In the genomic region with DNA sequence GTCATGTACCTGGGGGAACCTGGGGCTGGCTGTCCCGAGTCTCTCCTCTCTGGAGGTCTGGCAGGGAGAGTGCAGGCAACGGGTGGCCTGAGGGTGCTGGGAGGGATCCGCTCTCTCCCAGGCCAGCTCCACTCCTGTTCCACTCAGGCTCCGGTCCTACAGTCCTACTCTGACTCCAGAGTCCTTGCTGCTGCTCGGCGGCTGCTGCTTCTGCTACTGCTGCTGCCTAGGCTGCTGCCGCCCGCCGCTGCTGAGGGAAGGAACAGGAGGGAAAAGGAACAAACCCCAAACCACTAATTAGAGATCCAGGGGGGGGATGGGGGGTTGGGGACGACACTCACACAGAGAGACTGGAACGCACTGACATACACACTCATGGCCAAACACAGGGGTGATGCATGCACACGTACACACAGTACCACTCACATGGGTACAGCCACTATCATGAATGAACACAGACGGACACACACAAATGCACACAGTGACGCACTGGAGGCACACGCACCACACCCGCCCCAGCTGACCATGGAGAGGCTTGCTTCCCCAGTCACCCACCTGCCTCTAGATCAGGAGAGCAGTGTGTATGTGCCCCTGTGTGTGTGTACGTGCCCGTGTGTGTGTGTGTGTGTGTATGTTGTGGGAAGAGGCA, we compare ENCODE assay signal across 19 cellular contexts. TPM values are rescaled to one million over a fixed set of nuclear protein-coding genes. Genes with fewer than 3 reads are reported as not detected.
DNase-seq lines count a peak whose midpoint lies in the region; ATAC-seq, FAIRE-seq and TF ChIP-seq lines count a peak whose summit lies in the region.
"Had no signal": no experiment of that assay in that cellular context is flagged by ENCODE, and none has a peak within 500 bp of the region (broad histone marks: within the 10 kb centered on the region; RNA-seq: fewer than 3 reads in every experiment).

A gene (minus strand): TSS at position 218 of the 649 bp plus-strand sequence. CDS start 708 bp downstream, outside the sequence.

- H2AFZ ChIP-seq in OCI-LY3 (ENCODE audit: low read depth, low read length): no peak within 1 kb of the TSS

- intact Hi-C loops in activated CD4-positive, alpha-beta T cell treated with anti-CD3 and anti-CD28 coated beads for 36 hours (cut with DNase I, micrococcal nuclease): no loop called here

- CTCF ChIA-PET in activated CD4-positive, alpha-beta T cell treated with anti-CD3 and anti-CD28 coated beads for 36 hours (lab: Charles Lee): interaction anchor here (1.0 kb wide), 1 partner anchor 9 kb away, joined by 5 read pairs; no protein-coding TSS in a partner anchor
- CTCF ChIA-PET in activated CD4-positive, alpha-beta T cell treated with anti-CD3 and anti-CD28 coated beads, Interleukin-2, amount 10 ng/mL, durations not matched to agents 7 days and 5 days (lab: Charles Lee): interaction anchor here (0.5 to 4.8 kb wide), 6 partner anchors 8 to 89 kb away, joined by 3 to 20 read pairs (median 6); a partner anchor contains a TSS
- CTCF ChIA-PET in T-cell (lab: Charles Lee): interaction anchor here (0.8 to 1.6 kb wide), 3 partner anchors 8 to 11 kb away, joined by 4 to 5 read pairs (median 4); no protein-coding TSS in a partner anchor

- peak; percentile 9 for FAIRE-seq in urothelium cell line (lab: Jason Lieb, UNC)
- FAIRE-seq: frontal cortex had no signal

- H3K4me1 Mint-ChIP-seq in activated CD4-positive, alpha-beta T cell treated with anti-CD3 and anti-CD28 coated beads for 36 hours: peaks cover 17% of the 10 kb centered on the region
- peaks cover 17% of the 10 kb centered on the region for H3K4me1 Mint-ChIP-seq in activated CD4-positive, alpha-beta T cell treated with anti-CD3 and anti-CD28 coated beads, Interleukin-2, amount 10 ng/mL, durations not matched to agents 7 days and 5 days
- peaks cover 3 to 8% (median 7%) of the 10 kb centered on the region in 3 donors for H3K4me1 Mint-ChIP-seq in T-cell

- H3K27me3 ChIP-seq in OCI-LY3 (ENCODE audit: low read depth, low read length): peaks cover 56% of the 10 kb centered on the region

- no peak within 1 kb of the TSS for H3K27ac Mint-ChIP-seq in activated CD4-positive, alpha-beta T cell treated with anti-CD3 and anti-CD28 coated beads for 36 hours
- no peak within 1 kb of the TSS for H3K27ac Mint-ChIP-seq in activated CD4-positive, alpha-beta T cell treated with anti-CD3 and anti-CD28 coated beads, Interleukin-2, amount 10 ng/mL, durations not matched to agents 7 days and 5 days
- no peak within 1 kb of the TSS for H3K27ac Mint-ChIP-seq in T-cell

- H3K4me1 ChIP-seq in OCI-LY3 (ENCODE audit: low read length): peaks cover 6% of the 10 kb centered on the region; the same call in 1 of the 2 replicates

- peaks cover 37% of the 10 kb centered on the region for H3K27me3 Mint-ChIP-seq in activated CD4-positive, alpha-beta T cell treated with anti-CD3 and anti-CD28 coated beads for 36 hours
- H3K27me3 Mint-ChIP-seq in activated CD4-positive, alpha-beta T cell treated with anti-CD3 and anti-CD28 coated beads, Interleukin-2, amount 10 ng/mL, durations not matched to agents 7 days and 5 days: peaks cover 53% of the 10 kb centered on the region
- H3K27me3 Mint-ChIP-seq in T-cell: peaks cover 44 to 51% of the 10 kb centered on the region in 2 donors

- no peaks in the 10 kb centered on the region for H3K9me3 ChIP-seq in OCI-LY3 (ENCODE audit: insufficient read depth, low read length)
- H3K9me3 ChIP-seq: spleen had no signal

- H3K36me3 Mint-ChIP-seq in activated CD4-positive, alpha-beta T cell treated with anti-CD3 and anti-CD28 coated beads for 36 hours (ENCODE audit: low read depth): no peaks in the 10 kb centered on the region
- H3K36me3 Mint-ChIP-seq in activated CD4-positive, alpha-beta T cell treated with anti-CD3 and anti-CD28 coated beads, Interleukin-2, amount 10 ng/mL, durations not matched to agents 7 days and 5 days (ENCODE audit: low read depth): no peaks in the 10 kb centered on the region
- no peaks in the 10 kb centered on the region for H3K36me3 Mint-ChIP-seq in T-cell

- TF ChIP-seq CTCF in OCI-LY3 (IDR thresholded peaks at IDR 0.05; ENCODE audit: low read depth, low read length): no peak

- no peak within 1 kb of the TSS for H3K27ac ChIP-seq in OCI-LY3 (ENCODE audit: low read length)
- H3K27ac ChIP-seq: spleen had no signal

- H3K9me3 Mint-ChIP-seq in activated CD4-positive, alpha-beta T cell treated with anti-CD3 and anti-CD28 coated beads for 36 hours (ENCODE audit: low read depth): no peaks in the 10 kb centered on the region
- no peaks in the 10 kb centered on the region for H3K9me3 Mint-ChIP-seq in activated CD4-positive, alpha-beta T cell treated with anti-CD3 and anti-CD28 coated beads, Interleukin-2, amount 10 ng/mL, durations not matched to agents 7 days and 5 days
- no peaks in the 10 kb centered on the region for H3K9me3 Mint-ChIP-seq in T-cell
- H3K9me3 Mint-ChIP-seq: H9 had no signal

- H3K36me3 ChIP-seq in OCI-LY3 (replicated peaks; ENCODE audit: low read depth, low read length): no peaks in the 10 kb centered on the region
- H3K36me3 ChIP-seq: spleen had no signal

- no peaks in the 10 kb centered on the region for H3K79me2 ChIP-seq in OCI-LY3 (ENCODE audit: low read length)

- H3K4me3 Mint-ChIP-seq in activated CD4-positive, alpha-beta T cell treated with anti-CD3 and anti-CD28 coated beads for 36 hours: no peak within 1 kb of the TSS
- H3K4me3 Mint-ChIP-seq in activated CD4-positive, alpha-beta T cell treated with anti-CD3 and anti-CD28 coated beads, Interleukin-2, amount 10 ng/mL, durations not matched to agents 7 days and 5 days: no peak within 1 kb of the TSS
- H3K4me3 Mint-ChIP-seq in T-cell: no peak within 1 kb of the TSS
- H3K4me3 Mint-ChIP-seq: H9 had no signal

- no peak within 1 kb of the TSS for H3K9ac ChIP-seq in OCI-LY3 (ENCODE audit: low read length)

- H4K20me1 ChIP-seq in OCI-LY3 (ENCODE audit: insufficient read depth, low read length): no peaks in the 10 kb centered on the region

- no peak for DNase-seq in activated CD4-positive, alpha-beta T cell treated with anti-CD3 and anti-CD28 coated beads for 36 hours
- DNase-seq in activated CD4-positive, alpha-beta T cell treated with anti-CD3 and anti-CD28 coated beads, Interleukin-2, amount 10 ng/mL, durations not matched to agents 7 days and 5 days: no peak
- DNase-seq in urothelium cell line (ENCODE audit: low spot score): no peak
- no peak for DNase-seq in NCI-H82 treated with DMSO at 0.1 percent for 48 hours (lab: John Stamatoyannopoulos, UW; ENCODE audit: unreplicated experiment)
- DNase-seq in T-cell: no peak
- DNase-seq: activated CD4-positive, CD25-positive, alpha-beta regulatory T cell; activated T-cell treated with anti-CD3 and anti-CD28 coated beads for 4 hours; amniotic stem cell; dermis blood vessel endothelial cell; DMS79; H9; NCI-H2107; spleen had no signal

- POLR2A ChIA-PET in activated CD4-positive, alpha-beta T cell treated with anti-CD3 and anti-CD28 coated beads for 36 hours (lab: Charles Lee): interaction anchor here (0.7 kb wide), 1 partner anchor 54 kb away, joined by 3 read pairs; no protein-coding TSS in a partner anchor
- POLR2A ChIA-PET in activated CD4-positive, alpha-beta T cell treated with anti-CD3 and anti-CD28 coated beads, Interleukin-2, amount 10 ng/mL, durations not matched to agents 7 days and 5 days (lab: Charles Lee): no interaction called here
- POLR2A ChIA-PET in T-cell (lab: Charles Lee): no interaction called here

- H3K4me2 ChIP-seq in OCI-LY3 (ENCODE audit: low read length): peak within 1 kb of the TSS; percentile 62

- ATAC-seq in activated CD4-positive, alpha-beta T cell treated with anti-CD3 and anti-CD28 coated beads for 36 hours: peak; percentile 49
- peak; percentile 12 for ATAC-seq in esophagus mucosa
- no peak for ATAC-seq in HG03439 (IDR thresholded peaks at IDR 0.05; ENCODE audit: unreplicated experiment)
- no peak for ATAC-seq in T-cell (replicated peaks in 1 of 4)

- peak within 1 kb of the TSS; percentile 39 for H3K4me3 ChIP-seq in OCI-LY3 (ENCODE audit: low read length)
- H3K4me3 ChIP-seq: spleen had no signal

RNA-seq across cellular contexts. Expression of the gene that starts here (rescaled TPM):
- not detected for total RNA-seq in activated CD4-positive, alpha-beta T cell treated with anti-CD3 and anti-CD28 coated beads for 36 hours
- total RNA-seq in activated CD4-positive, alpha-beta T cell treated with anti-CD3 and anti-CD28 coated beads, Interleukin-2, amount 10 ng/mL, durations not matched to agents 7 days and 5 days: not detected
- total RNA-seq in esophagus mucosa (not detected), T-cell (under 1 TPM in 1 of 5 donors, not detected in 4; 0.12 TPM)
- total RNA-seq: dermis blood vessel endothelial cell, H9, kidney epithelial cell, spleen, urinary bladder had no signal

Comparison
In these comparisons a context has a peak if more than half of its experiments do, and no peak if none do; other contexts are left out.
1. Peak in ATAC-seq in activated CD4-positive, alpha-beta T cell treated with anti-CD3 and anti-CD28 coated beads for 36 hours; RNA of the gene not detected or under 1 TPM.
2. Peak in ATAC-seq in esophagus mucosa; RNA of the gene not detected or under 1 TPM.